ENCODE assay signal across 21 cellular contexts in genomic region chr7:14931511-14932215, GRCh38. TPM values are rescaled to one million over a fixed set of nuclear protein-coding genes. Genes with fewer than 3 reads are reported as not detected.
A peak's percentile ranks its signal among the peaks of the same experiment; 100 is the strongest.
DNase-seq lines count a peak whose midpoint lies in the region; ATAC-seq and TF ChIP-seq lines count a peak whose summit lies in the region.
"Had no signal": no experiment of that assay in that cellular context is flagged by ENCODE, and none has a peak within 500 bp of the region (broad histone marks: within the 10 kb centered on the region; RNA-seq: fewer than 3 reads in every experiment).

No MANE protein-coding gene starts in this region.

- H3K4me3 ChIP-seq in body of pancreas: no peak overlapping the region
- no peak overlapping the region for H3K4me3 ChIP-seq in gastrocnemius medialis
- H3K4me3 ChIP-seq: BLaER1, GM12878, HAP-1 had no signal

- TF ChIP-seq POLR2A in body of pancreas (IDR thresholded peaks at IDR 0.05) (no peak), gastrocnemius medialis (IDR thresholded peaks at IDR 0.05) (no peak)

- WGBS in body of pancreas, 2 donors: 55 to 68% methylated on average over 4 of the region's 4 CpGs

- H3K9me3 ChIP-seq in body of pancreas (no peaks in the 10 kb centered on the region), gastrocnemius medialis (no peaks in the 10 kb centered on the region)
- H3K9me3 ChIP-seq: BLaER1, HAP-1 had no signal

- DNase-seq in NCI-H82 (lab: John Stamatoyannopoulos, UW): peak; percentile 28
- no peak for DNase-seq in NCI-H82 treated with DMSO at 0.1 percent for 48 hours (lab: John Stamatoyannopoulos, UW; ENCODE audit: unreplicated experiment)
- peak; percentile 51 for DNase-seq in LHCN-M2 (ENCODE audit: low read depth)
- DNase-seq in body of pancreas: peak; percentile 83 to 88 (median 84)
- peak; percentile 67 for DNase-seq in myocyte (ENCODE audit: low read depth)
- no peak for DNase-seq in gastrocnemius medialis
- DNase-seq in Kasumi-1 (lab: John Stamatoyannopoulos, UW): no peak
- no peak for DNase-seq in midbrain (lab: John Stamatoyannopoulos, UW)
- DNase-seq: CD4-positive, alpha-beta memory T cell; DMS 273 treated with DMSO at 0.1 percent for 48 hours; DMS53; DND-41; EL; GOT3 had no signal

- peaks cover 30% of the 10 kb centered on the region for H3K4me1 ChIP-seq in body of pancreas
- no peaks in the 10 kb centered on the region for H3K4me1 ChIP-seq in gastrocnemius medialis
- H3K4me1 ChIP-seq: BLaER1, HAP-1 had no signal

- intact Hi-C loops in body of pancreas (cut with DNase I) (no loop called here), gastrocnemius medialis (cut with DNase I; ENCODE audit: low total_unique reads) (no loop called here)

- TF ChIP-seq CTCF in body of pancreas (IDR thresholded peaks at IDR 0.05): no peak
- no peak for TF ChIP-seq CTCF in gastrocnemius medialis (IDR thresholded peaks at IDR 0.05 in 4 of 5, conservative IDR thresholded peaks at IDR 0.05 in 1 of 5)

- H3K27me3 ChIP-seq in body of pancreas (no peaks in the 10 kb centered on the region), gastrocnemius medialis (no peaks in the 10 kb centered on the region)
- H3K27me3 ChIP-seq: BLaER1 had no signal

- ATAC-seq in body of pancreas (peak; percentile 90), gastrocnemius medialis (no peak)
- ATAC-seq: GM12878 had no signal

- H3K27ac ChIP-seq in body of pancreas: peak overlapping the region; percentile 35 to 81 (median 61)
- H3K27ac ChIP-seq in gastrocnemius medialis: no peak overlapping the region
- H3K27ac ChIP-seq: 22Rv1, BLaER1 had no signal

- H3K36me3 ChIP-seq in body of pancreas (replicated peaks in 1 of 2; ENCODE audit: insufficient read depth in 1 of 2, low read depth in 2 of 2) (no peaks in the 10 kb centered on the region), gastrocnemius medialis (no peaks in the 10 kb centered on the region)
- H3K36me3 ChIP-seq: BLaER1, HAP-1 had no signal

- in situ Hi-C loops in gastrocnemius medialis (cut with MboI; ENCODE audit: low sequenced_read_pairs in 4 of 4): no loop called here

RNA-seq across cellular contexts. Expression of gene DGKB, which starts 29.1 kb away (rescaled TPM):
- total RNA-seq in LHCN-M2 (2014; rRNA removed) (under 0.01 and 0.06 TPM in 2 replicates), body of pancreas (under 1 TPM in 1 of 2 donors, not detected in 1; 0.52 TPM), myocyte (3.7 and 4.1 TPM in 2 replicates), gastrocnemius medialis (under 1 TPM; 0.07 to 0.95 (median 0.34) TPM)
- not detected for polyA plus RNA-seq in LHCN-M2 (2012)
- polyA plus RNA-seq in myocyte (2012): 0.13 TPM
- total RNA-seq: A673; CD4-positive, alpha-beta memory T cell; G401 had no signal
- polyA plus RNA-seq: CD14-positive monocyte; CD4-positive, alpha-beta memory T cell had no signal

Comparison
In these comparisons a context has a peak if more than half of its experiments do, and no peak if none do; other contexts are left out.
1. DNase-seq: peak in NCI-H82 (single experiment), LHCN-M2 (single experiment), body of pancreas (4 of 4) and myocyte (single experiment); none in NCI-H82 treated with DMSO at 0.1 percent for 48 hours (single experiment), gastrocnemius medialis (0 of 2), Kasumi-1 (0 of 2) and midbrain (single experiment).
2. H3K27ac ChIP-seq: peak in body of pancreas (4 of 4); none in gastrocnemius medialis (0 of 4).